Comparison of ENCODE assay signal across 21 cellular contexts in the genomic region with DNA sequence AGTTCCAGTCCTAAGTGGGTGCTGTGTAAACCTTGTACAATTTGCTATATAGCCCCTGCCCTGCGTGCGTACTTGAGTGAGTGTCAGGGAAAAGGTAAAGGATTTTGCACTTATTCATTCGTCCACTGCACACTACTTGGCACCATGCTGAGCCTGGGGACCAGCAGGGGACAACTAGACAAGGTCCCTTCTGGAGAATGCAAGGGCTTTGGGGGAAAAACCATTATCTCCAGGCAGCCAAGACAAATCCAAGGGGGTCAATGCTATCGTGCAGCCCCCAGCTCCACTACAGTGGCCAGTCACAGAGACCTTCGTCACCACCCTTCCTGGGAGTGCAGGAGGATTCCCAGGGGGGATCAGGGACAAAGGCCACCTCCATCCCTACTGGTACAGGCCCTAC. TPM values are rescaled to one million over a fixed set of nuclear protein-coding genes. Genes with fewer than 3 reads are reported as not detected.
"Had no signal": no experiment of that assay in that cellular context is flagged by ENCODE, and none has a peak within 500 bp of the region (broad histone marks: within the 10 kb centered on the region; RNA-seq: fewer than 3 reads in every experiment).

No MANE protein-coding gene starts in this region.

- H2AFZ ChIP-seq: hepatocyte, neural progenitor cell had no signal

- H3K27me3 ChIP-seq: right atrium auricular region had no signal

- H3K4me3 ChIP-seq: dorsolateral prefrontal cortex, gastrocnemius medialis, heart left ventricle, hepatocyte, neural progenitor cell, prostate gland, right atrium auricular region, suprapubic skin, transverse colon had no signal

- H3K36me3 ChIP-seq: gastrocnemius medialis, heart left ventricle, neural progenitor cell, prostate gland, right atrium auricular region, suprapubic skin, transverse colon had no signal

- H3K4me2 ChIP-seq: hepatocyte, neural progenitor cell had no signal

- H3K79me2 ChIP-seq: hepatocyte had no signal

- H3K9me3 ChIP-seq: gastrocnemius medialis, heart left ventricle, prostate gland, right atrium auricular region, suprapubic skin, transverse colon had no signal

- H3K27ac ChIP-seq: dorsolateral prefrontal cortex, epithelial cell of prostate, gastrocnemius medialis, heart left ventricle, hepatocyte, neural progenitor cell, prostate gland, right atrium auricular region, suprapubic skin, transverse colon had no signal

- DNase-seq: effector CD4-positive, alpha-beta T cell; foreskin fibroblast; gastrocnemius medialis; mesenchymal stem cell; midbrain; naive thymus-derived CD4-positive, alpha-beta T cell; stimulated activated CD4-positive, alpha-beta T cell treated with anti-CD3 and anti-CD28 coated beads, Interleukin-2, amount 100 ng/mL, for 24 hours; stimulated activated naive B cell treated with anti-CD40 and anti-IgM and Interleukin-4, amounts not matched to agents 10 μg/mL and 1 μg/mL and 100 μg/mL, for 72 hours; transverse colon had no signal

- H3K4me1 ChIP-seq: gastrocnemius medialis, prostate gland had no signal

RNA-seq across cellular contexts. Expression of a gene that starts 39.7 kb away (rescaled TPM):
- total RNA-seq: esophagus mucosa, gastrocnemius medialis, left lobe of liver, lower leg skin, right atrium auricular region, transverse colon, ureter had no signal
